Comparison of ENCODE assay signal across 28 cellular contexts in the genomic region with DNA sequence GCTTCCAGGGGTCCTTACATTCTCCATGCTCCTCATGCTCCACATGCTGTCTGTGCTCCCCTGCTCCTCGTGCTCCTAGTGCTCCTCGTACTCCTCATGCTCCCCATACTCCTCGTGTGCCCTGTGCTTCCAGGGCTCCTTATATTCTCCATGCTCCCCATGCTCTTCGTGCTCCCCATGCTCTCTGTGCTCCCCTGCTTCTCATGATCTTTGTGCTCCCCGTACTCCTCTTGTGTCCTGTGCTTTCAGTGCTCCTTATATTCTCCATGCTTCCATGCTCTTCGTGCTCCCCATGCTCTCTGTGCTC.
"Had no signal": no experiment of that assay in that cellular context is flagged by ENCODE, and none has a peak within 500 bp of the region (broad histone marks: within the 10 kb centered on the region; RNA-seq: fewer than 3 reads in every experiment).

No MANE protein-coding gene starts in this region.

- H3K4me1 Mint-ChIP-seq: activated B cell treated with CpG ODN at 0.5 μM for 24 hours; activated naive CD8-positive, alpha-beta T cell treated with anti-CD3 and anti-CD28 coated beads for 36 hours; T-cell had no signal

- FAIRE-seq: RCC 7860, TTC549 had no signal

- H3K9me3 Mint-ChIP-seq: activated B cell treated with CpG ODN at 0.5 μM for 24 hours; activated naive CD8-positive, alpha-beta T cell treated with anti-CD3 and anti-CD28 coated beads for 36 hours; T-cell had no signal

- H3K4me3 ChIP-seq: PC-9 had no signal

- H3K4me2 ChIP-seq: PC-9 had no signal

- H3K36me3 ChIP-seq: brain microvascular endothelial cell had no signal

- H2AFZ ChIP-seq: PC-9 had no signal

- H3K4me3 Mint-ChIP-seq: activated B cell treated with CpG ODN at 0.5 μM for 24 hours; activated naive CD8-positive, alpha-beta T cell treated with anti-CD3 and anti-CD28 coated beads for 36 hours; T-cell had no signal

- H3K36me3 Mint-ChIP-seq: activated naive CD8-positive, alpha-beta T cell treated with anti-CD3 and anti-CD28 coated beads for 36 hours; T-cell had no signal

- H3K9ac ChIP-seq: KMS-11 had no signal

- DNase-seq: activated B cell treated with CpG ODN at 0.5 μM for 24 hours; activated CD4-positive, alpha-beta T cell treated with anti-CD3 and anti-CD28 coated beads for 4 hours; activated CD4-positive, alpha-beta T cell treated with anti-CD3 and anti-CD28 coated beads, Interleukin-2, amount 50 U/mL, for 1 hour; activated CD8-positive, alpha-beta memory T cell treated with anti-CD3 and anti-CD28 coated beads, Interleukin-2, amount 50 U/mL, for 4 hours; activated effector memory CD4-positive, alpha-beta T cell treated with Interleukin-2 at 50 U/mL for 16 hours; activated naive CD4-positive, alpha-beta T cell; activated naive CD4-positive, alpha-beta T cell treated with anti-CD3 and anti-CD28 coated beads, Interleukin-2, amount 50 U/mL, for 16 hours; activated naive CD8-positive, alpha-beta T cell treated with anti-CD3 and anti-CD28 coated beads for 36 hours; amniotic stem cell; brain microvascular endothelial cell; central memory CD4-positive, alpha-beta T cell; NCI-H1092 treated with DMSO at 0.1 percent for 48 hours; NCI-H1417; NCI-H146; NCI-H187; NCI-H2029 treated with DMSO at 0.1 percent for 48 hours; NCI-H2107; NCI-H2171; NCI-H510A; NCI-H748 treated with DMSO at 0.1 percent for 48 hours; NK-92 treated with Interleukin-12 subunit alpha and Interleukin-12 subunit beta, amount 100 ng/mL, for 24 hours; PC-9; SIG-M5; T-cell had no signal

- H3K27ac Mint-ChIP-seq: activated B cell treated with CpG ODN at 0.5 μM for 24 hours; activated naive CD8-positive, alpha-beta T cell treated with anti-CD3 and anti-CD28 coated beads for 36 hours; T-cell had no signal

- H3K27ac ChIP-seq: brain microvascular endothelial cell, PC-9, RWPE1 had no signal
